In the genomic region with DNA sequence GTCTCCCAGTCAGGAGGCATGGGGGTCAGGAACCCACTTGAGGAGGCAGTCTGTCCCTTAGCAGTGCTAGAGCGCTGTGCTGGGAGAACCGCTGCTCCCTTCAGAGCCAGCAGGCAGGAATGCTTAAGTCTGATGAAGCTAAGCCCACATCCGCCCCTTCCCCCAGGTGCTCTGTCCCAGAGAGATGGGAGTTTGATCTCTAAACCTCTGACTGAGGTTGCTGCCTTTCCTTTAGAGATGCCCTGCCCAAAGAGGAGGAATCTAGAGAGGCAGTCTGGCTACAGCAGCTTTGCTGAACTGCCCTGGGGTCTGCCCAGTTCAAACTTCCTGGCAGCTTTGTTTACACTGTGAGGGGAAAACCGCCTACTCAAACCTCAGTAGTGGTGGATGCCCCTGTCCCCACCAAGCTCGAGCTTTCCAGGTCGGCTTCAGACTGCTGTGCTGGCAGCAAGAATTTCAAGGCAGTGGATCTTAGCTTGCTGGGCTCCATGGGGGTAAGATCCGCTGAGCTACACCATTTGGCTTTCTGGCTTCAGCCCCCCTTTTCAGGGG, we compare ENCODE assay signal across 13 cellular contexts. TPM values are rescaled to one million over a fixed set of nuclear protein-coding genes. Genes with fewer than 3 reads are reported as not detected.
A peak's percentile ranks its signal among the peaks of the same experiment; 100 is the strongest.
DNase-seq lines count a peak whose midpoint lies in the region; ATAC-seq, FAIRE-seq and TF ChIP-seq lines count a peak whose summit lies in the region.
"Not testable (repeated sequence)": the region's sequence is repeated elsewhere in the genome, so short reads cannot be mapped to it uniquely, and the experiment has no call there.
"Had no signal": no experiment of that assay in that cellular context is flagged by ENCODE, and none has a peak within 500 bp of the region (broad histone marks: within the 10 kb centered on the region; RNA-seq: fewer than 3 reads in every experiment).

No MANE protein-coding gene starts in this region.

- not testable (repeated sequence) for TF ChIP-seq CTCF in CD4-positive, alpha-beta T cell (IDR thresholded peaks at IDR 0.05)

- POLR2A ChIA-PET in CD4-positive, alpha-beta T cell (lab: Charles Lee), result interaction anchor here (0.5 to 1.9 kb wide), 5 partner anchors 10 to 78 kb away, joined by 3 to 17 read pairs (median 5); no protein-coding TSS in a partner anchor
- POLR2A ChIA-PET in activated CD4-positive, alpha-beta T cell treated with anti-CD3 and anti-CD28 coated beads, Interleukin-2, amount 10 ng/mL, durations not matched to agents 7 days and 5 days (lab: Charles Lee), result interaction anchor here (0.6 kb wide), 1 partner anchor 63 kb away, joined by 4 read pairs; no protein-coding TSS in a partner anchor
- POLR2A ChIA-PET in activated naive CD8-positive, alpha-beta T cell treated with anti-CD3 and anti-CD28 coated beads, Interleukin-2, amount 10 ng/mL, durations not matched to agents 7 days and 5 days (lab: Charles Lee), result interaction anchor here (0.8 to 2.5 kb wide), 2 partner anchors 11 to 24 kb away, joined by 3 to 11 read pairs; no protein-coding TSS in a partner anchor
- POLR2A ChIA-PET in naive thymus-derived CD4-positive, alpha-beta T cell (lab: Charles Lee), result interaction anchor here (0.6 to 1.3 kb wide), 5 partner anchors 8 to 90 kb away, joined by 3 to 5 read pairs (median 3); no protein-coding TSS in a partner anchor

- H3K4me1 Mint-ChIP-seq in CD4-positive, alpha-beta T cell (ENCODE audit: low read depth), result peaks cover 34% of the 10 kb centered on the region
- H3K4me1 Mint-ChIP-seq in T-helper 2 cell treated with Interferon-gamma antibody and Interleukin-4, amounts not matched to agents 5 μg/mL and 100 μg/mL, for 36 hours (ENCODE audit: low read depth), result peaks cover 23% of the 10 kb centered on the region
- peaks cover 22% of the 10 kb centered on the region for H3K4me1 Mint-ChIP-seq in activated CD4-positive, alpha-beta T cell treated with anti-CD3 and anti-CD28 coated beads, Interleukin-2, amount 10 ng/mL, durations not matched to agents 7 days and 5 days
- H3K4me1 Mint-ChIP-seq in activated T-helper 17 cell treated with anti-CD3 and anti-CD28 coated beads, Interleukin-2, amount 50 U/mL, for 72 hours, result peaks cover 25% of the 10 kb centered on the region
- peaks cover 11% of the 10 kb centered on the region for H3K4me1 Mint-ChIP-seq in activated naive CD8-positive, alpha-beta T cell treated with anti-CD3 and anti-CD28 coated beads, Interleukin-2, amount 10 ng/mL, durations not matched to agents 7 days and 5 days
- peaks cover 9 to 43% (median 31%) of the 10 kb centered on the region in 7 donors for H3K4me1 Mint-ChIP-seq in naive thymus-derived CD4-positive, alpha-beta T cell
- peaks cover 14 to 44% of the 10 kb centered on the region in 2 donors for H3K4me1 Mint-ChIP-seq in stimulated activated naive B cell treated with anti-CD40 and anti-IgM and Interleukin-4, amounts not matched to agents 10 μg/mL and 1 μg/mL and 100 μg/mL, for 72 hours

- DNase-seq in CD4-positive, alpha-beta T cell; GM12892 (ENCODE audit: insufficient read length); T-helper 2 cell treated with Interferon-gamma antibody and Interleukin-4, amounts not matched to agents 5 μg/mL and 100 μg/mL, for 36 hours (ENCODE audit: low spot score); activated CD4-positive, alpha-beta T cell treated with anti-CD3 and anti-CD28 coated beads, Interleukin-2, amount 10 ng/mL, durations not matched to agents 7 days and 5 days; activated naive CD8-positive, alpha-beta T cell treated with anti-CD3 and anti-CD28 coated beads, Interleukin-2, amount 10 ng/mL, durations not matched to agents 7 days and 5 days; naive thymus-derived CD4-positive, alpha-beta T cell; stimulated activated naive B cell treated with anti-CD40 and anti-IgM and Interleukin-4, amounts not matched to agents 10 μg/mL and 1 μg/mL and 100 μg/mL, for 72 hours: not testable (repeated sequence)

- H3K4me3 ChIP-seq in naive thymus-derived CD4-positive, alpha-beta T cell (ENCODE audit: low read length), result not testable (repeated sequence)

- not testable (repeated sequence) for H3K27me3 Mint-ChIP-seq in CD4-positive, alpha-beta T cell; T-helper 2 cell treated with Interferon-gamma antibody and Interleukin-4, amounts not matched to agents 5 μg/mL and 100 μg/mL, for 36 hours (ENCODE audit: low read depth); activated CD4-positive, alpha-beta T cell treated with anti-CD3 and anti-CD28 coated beads, Interleukin-2, amount 10 ng/mL, durations not matched to agents 7 days and 5 days; activated T-helper 17 cell treated with anti-CD3 and anti-CD28 coated beads, Interleukin-2, amount 50 U/mL, for 72 hours; activated naive CD8-positive, alpha-beta T cell treated with anti-CD3 and anti-CD28 coated beads, Interleukin-2, amount 10 ng/mL, durations not matched to agents 7 days and 5 days; naive thymus-derived CD4-positive, alpha-beta T cell; stimulated activated naive B cell treated with anti-CD40 and anti-IgM and Interleukin-4, amounts not matched to agents 10 μg/mL and 1 μg/mL and 100 μg/mL, for 72 hours

- peaks cover 30% of the 10 kb centered on the region for H3K36me3 Mint-ChIP-seq in CD4-positive, alpha-beta T cell (ENCODE audit: low read depth)
- H3K36me3 Mint-ChIP-seq in T-helper 2 cell treated with Interferon-gamma antibody and Interleukin-4, amounts not matched to agents 5 μg/mL and 100 μg/mL, for 36 hours (ENCODE audit: low read depth), result peaks cover 35% of the 10 kb centered on the region
- peaks cover 39% of the 10 kb centered on the region for H3K36me3 Mint-ChIP-seq in activated CD4-positive, alpha-beta T cell treated with anti-CD3 and anti-CD28 coated beads, Interleukin-2, amount 10 ng/mL, durations not matched to agents 7 days and 5 days (ENCODE audit: low read depth)
- not testable (repeated sequence) for H3K36me3 Mint-ChIP-seq in activated T-helper 17 cell treated with anti-CD3 and anti-CD28 coated beads, Interleukin-2, amount 50 U/mL, for 72 hours (ENCODE audit: low read depth)
- peaks cover 35% of the 10 kb centered on the region for H3K36me3 Mint-ChIP-seq in activated naive CD8-positive, alpha-beta T cell treated with anti-CD3 and anti-CD28 coated beads, Interleukin-2, amount 10 ng/mL, durations not matched to agents 7 days and 5 days
- peaks cover 13 to 57% (median 24%) of the 10 kb centered on the region in 5 donors for H3K36me3 Mint-ChIP-seq in naive thymus-derived CD4-positive, alpha-beta T cell
- H3K36me3 Mint-ChIP-seq in stimulated activated naive B cell treated with anti-CD40 and anti-IgM and Interleukin-4, amounts not matched to agents 10 μg/mL and 1 μg/mL and 100 μg/mL, for 72 hours, result peaks cover 25 to 46% of the 10 kb centered on the region in 2 donors

- H3K27ac ChIP-seq in CD4-positive, alpha-beta T cell (ENCODE audit: low read depth, low read length); naive thymus-derived CD4-positive, alpha-beta T cell (ENCODE audit: low read depth, low read length): not testable (repeated sequence)

- not testable (repeated sequence) for H3K27me3 ChIP-seq in CD4-positive, alpha-beta T cell (ENCODE audit: control insufficient read depth, insufficient read depth, low read length); naive thymus-derived CD4-positive, alpha-beta T cell (ENCODE audit: control insufficient read depth in 2 of 2, insufficient read depth in 2 of 2, low read length in 2 of 2)

- intact Hi-C loops in CD4-positive, alpha-beta T cell (cut with DNase I, micrococcal nuclease); naive thymus-derived CD4-positive, alpha-beta T cell (cut with micrococcal nuclease): not testable (repeated sequence)

- H3K27ac Mint-ChIP-seq in CD4-positive, alpha-beta T cell, result peak overlapping the region; percentile 42
- H3K27ac Mint-ChIP-seq in T-helper 2 cell treated with Interferon-gamma antibody and Interleukin-4, amounts not matched to agents 5 μg/mL and 100 μg/mL, for 36 hours, result peak overlapping the region; percentile 17
- peak overlapping the region; percentile 58 for H3K27ac Mint-ChIP-seq in activated CD4-positive, alpha-beta T cell treated with anti-CD3 and anti-CD28 coated beads, Interleukin-2, amount 10 ng/mL, durations not matched to agents 7 days and 5 days
- not testable (repeated sequence) for H3K27ac Mint-ChIP-seq in activated T-helper 17 cell treated with anti-CD3 and anti-CD28 coated beads, Interleukin-2, amount 50 U/mL, for 72 hours; activated naive CD8-positive, alpha-beta T cell treated with anti-CD3 and anti-CD28 coated beads, Interleukin-2, amount 10 ng/mL, durations not matched to agents 7 days and 5 days
- peak overlapping the region in 8 of 9 donors; percentile 12 to 78 (median 56) for H3K27ac Mint-ChIP-seq in naive thymus-derived CD4-positive, alpha-beta T cell
- H3K27ac Mint-ChIP-seq in stimulated activated naive B cell treated with anti-CD40 and anti-IgM and Interleukin-4, amounts not matched to agents 10 μg/mL and 1 μg/mL and 100 μg/mL, for 72 hours, result peak overlapping the region; percentile 42

- H3K9me3 ChIP-seq in CD4-positive, alpha-beta T cell (ENCODE audit: control insufficient read depth, low read length); naive thymus-derived CD4-positive, alpha-beta T cell (ENCODE audit: control insufficient read depth in 2 of 3, low read length in 3 of 3): not testable (repeated sequence)

- not testable (repeated sequence) for H3K36me3 ChIP-seq in naive thymus-derived CD4-positive, alpha-beta T cell (ENCODE audit: control insufficient read depth in 2 of 3, insufficient read depth in 3 of 3, low read length in 3 of 3)

- ATAC-seq in CD4-positive, alpha-beta T cell (ENCODE audit: poor library complexity); activated T-helper 17 cell treated with anti-CD3 and anti-CD28 coated beads, Interleukin-2, amount 50 U/mL, for 72 hours (replicated peaks); naive thymus-derived CD4-positive, alpha-beta T cell; stimulated activated naive B cell treated with anti-CD40 and anti-IgM and Interleukin-4, amounts not matched to agents 10 μg/mL and 1 μg/mL and 100 μg/mL, for 72 hours (replicated peaks): not testable (repeated sequence)
- ATAC-seq in activated naive CD8-positive, alpha-beta T cell treated with anti-CD3 and anti-CD28 coated beads, Interleukin-2, amount 10 ng/mL, durations not matched to agents 7 days and 5 days (ENCODE audit: low read depth), result peak; percentile 42

- CTCF ChIA-PET in CD4-positive, alpha-beta T cell (lab: Charles Lee), result interaction anchor here (0.7 to 1.5 kb wide), 3 partner anchors 12 to 15 kb away, joined by 3 to 4 read pairs (median 3); no protein-coding TSS in a partner anchor
- CTCF ChIA-PET in activated CD4-positive, alpha-beta T cell treated with anti-CD3 and anti-CD28 coated beads, Interleukin-2, amount 10 ng/mL, durations not matched to agents 7 days and 5 days (lab: Charles Lee), result interaction anchor here (1.3 to 2.4 kb wide), 4 partner anchors 10 to 101 kb away, joined by 4 to 8 read pairs (median 6); no protein-coding TSS in a partner anchor
- CTCF ChIA-PET in naive thymus-derived CD4-positive, alpha-beta T cell (lab: Charles Lee), result interaction anchor here (0.7 to 1.8 kb wide), 2 partner anchors 49 to 79 kb away, joined by 4 to 5 read pairs; no protein-coding TSS in a partner anchor

- not testable (repeated sequence) for TF ChIP-seq POLR2A in GM12892 (IDR thresholded peaks at IDR 0.05; ENCODE audit: low read depth, low read length)

- not testable (repeated sequence) for H3K4me3 Mint-ChIP-seq in CD4-positive, alpha-beta T cell; T-helper 2 cell treated with Interferon-gamma antibody and Interleukin-4, amounts not matched to agents 5 μg/mL and 100 μg/mL, for 36 hours; activated CD4-positive, alpha-beta T cell treated with anti-CD3 and anti-CD28 coated beads, Interleukin-2, amount 10 ng/mL, durations not matched to agents 7 days and 5 days; activated naive CD8-positive, alpha-beta T cell treated with anti-CD3 and anti-CD28 coated beads, Interleukin-2, amount 10 ng/mL, durations not matched to agents 7 days and 5 days; stimulated activated naive B cell treated with anti-CD40 and anti-IgM and Interleukin-4, amounts not matched to agents 10 μg/mL and 1 μg/mL and 100 μg/mL, for 72 hours
- H3K4me3 Mint-ChIP-seq in activated T-helper 17 cell treated with anti-CD3 and anti-CD28 coated beads, Interleukin-2, amount 50 U/mL, for 72 hours, result peak overlapping the region; percentile 6
- peak overlapping the region in 5 of 10 donors; percentile 6 to 40 (median 27) for H3K4me3 Mint-ChIP-seq in naive thymus-derived CD4-positive, alpha-beta T cell

- H3K9me3 Mint-ChIP-seq in CD4-positive, alpha-beta T cell, result peaks cover 18% of the 10 kb centered on the region
- peaks cover 46% of the 10 kb centered on the region for H3K9me3 Mint-ChIP-seq in T-helper 2 cell treated with Interferon-gamma antibody and Interleukin-4, amounts not matched to agents 5 μg/mL and 100 μg/mL, for 36 hours
- H3K9me3 Mint-ChIP-seq in activated CD4-positive, alpha-beta T cell treated with anti-CD3 and anti-CD28 coated beads, Interleukin-2, amount 10 ng/mL, durations not matched to agents 7 days and 5 days, result peaks cover 47% of the 10 kb centered on the region
- peaks cover 10% of the 10 kb centered on the region for H3K9me3 Mint-ChIP-seq in activated T-helper 17 cell treated with anti-CD3 and anti-CD28 coated beads, Interleukin-2, amount 50 U/mL, for 72 hours
- peaks cover 19% of the 10 kb centered on the region for H3K9me3 Mint-ChIP-seq in activated naive CD8-positive, alpha-beta T cell treated with anti-CD3 and anti-CD28 coated beads, Interleukin-2, amount 10 ng/mL, durations not matched to agents 7 days and 5 days
- H3K9me3 Mint-ChIP-seq in naive thymus-derived CD4-positive, alpha-beta T cell, result peaks cover 0 to 53% (median 31%) of the 10 kb centered on the region in 11 donors
- peaks cover 27% of the 10 kb centered on the region in 2 donors for H3K9me3 Mint-ChIP-seq in stimulated activated naive B cell treated with anti-CD40 and anti-IgM and Interleukin-4, amounts not matched to agents 10 μg/mL and 1 μg/mL and 100 μg/mL, for 72 hours

- FAIRE-seq in GM12892 (lab: Jason Lieb, UNC), result peak; percentile 24

- H3K4me1 ChIP-seq in naive thymus-derived CD4-positive, alpha-beta T cell (ENCODE audit: control insufficient read depth in 2 of 2, insufficient read depth in 2 of 2, low read length in 2 of 2), result not testable (repeated sequence)

RNA-seq across cellular contexts. Expression of gene SLAMF6, which starts 6.4 kb away (rescaled TPM):
- total RNA-seq in CD4-positive, alpha-beta T cell, result 1 to 10 TPM; 6.3 to 7.3 TPM
- 64.8 TPM for polyA plus RNA-seq in GM12892 (2012; ENCODE audit: missing spikeins)
- 10 to 100 TPM; 25.1 to 33.7 TPM for total RNA-seq in activated CD4-positive, alpha-beta T cell treated with anti-CD3 and anti-CD28 coated beads, Interleukin-2, amount 10 ng/mL, durations not matched to agents 7 days and 5 days
- total RNA-seq in activated T-helper 17 cell treated with anti-CD3 and anti-CD28 coated beads, Interleukin-2, amount 50 U/mL, for 72 hours, result 10 to 100 TPM; 17.4 to 28.6 TPM
- 10 to 100 TPM; 43.0 to 48.1 TPM for total RNA-seq in activated naive CD8-positive, alpha-beta T cell treated with anti-CD3 and anti-CD28 coated beads, Interleukin-2, amount 10 ng/mL, durations not matched to agents 7 days and 5 days
- total RNA-seq in naive thymus-derived CD4-positive, alpha-beta T cell, result 10 to 100 TPM; 17.8 to 48.5 (median 40.5) TPM
- 10 to 100 TPM; 61.1 to 62.6 TPM for polyA plus RNA-seq in naive thymus-derived CD4-positive, alpha-beta T cell
- total RNA-seq: A673, H1, H9, IMR-90 had no signal
- polyA plus RNA-seq: AG04450, H1, IMR-90 had no signal

RNA-seq across cellular contexts. Expression of gene CD84, which starts 49.8 kb away (rescaled TPM):
- 10 to 100 TPM; 32.7 to 36.9 TPM for total RNA-seq in CD4-positive, alpha-beta T cell
- polyA plus RNA-seq in GM12892 (2012; ENCODE audit: missing spikeins), result 18.7 TPM
- total RNA-seq in activated CD4-positive, alpha-beta T cell treated with anti-CD3 and anti-CD28 coated beads, Interleukin-2, amount 10 ng/mL, durations not matched to agents 7 days and 5 days, result 10 to 100 TPM; 14.7 to 16.2 TPM
- 10 to 100 TPM; 15.7 to 37.3 TPM for total RNA-seq in activated T-helper 17 cell treated with anti-CD3 and anti-CD28 coated beads, Interleukin-2, amount 50 U/mL, for 72 hours
- total RNA-seq in activated naive CD8-positive, alpha-beta T cell treated with anti-CD3 and anti-CD28 coated beads, Interleukin-2, amount 10 ng/mL, durations not matched to agents 7 days and 5 days, result 10 to 100 TPM; 58.5 to 66.8 TPM
- total RNA-seq in naive thymus-derived CD4-positive, alpha-beta T cell, result 10 to 100 TPM; 25.1 to 40.7 (median 32.3) TPM
- polyA plus RNA-seq in naive thymus-derived CD4-positive, alpha-beta T cell, result 10 to 100 TPM in 1 of 2 donors, 1 to 10 TPM in 1; 7.4 to 11.3 TPM
- total RNA-seq: A673, H1, H9, IMR-90 had no signal
- polyA plus RNA-seq: AG04450, H1, IMR-90 had no signal
